ENCODE assay signal across 13 cellular contexts in genomic region chr11:126231725-126232459, GRCh38. TPM values are rescaled to one million over a fixed set of nuclear protein-coding genes. Genes with fewer than 3 reads are reported as not detected.
DNase-seq lines count a peak whose midpoint lies in the region; ATAC-seq and TF ChIP-seq lines count a peak whose summit lies in the region.
"Had no signal": no experiment of that assay in that cellular context is flagged by ENCODE, and none has a peak within 500 bp of the region (broad histone marks: within the 10 kb centered on the region; RNA-seq: fewer than 3 reads in every experiment).

No MANE protein-coding gene starts in this region.

- H3K27me3 Mint-ChIP-seq in WTC11 (ENCODE audit: low read depth) = no peaks in the 10 kb centered on the region

- H3K4me3 Mint-ChIP-seq in WTC11 = no peak overlapping the region

- no peak overlapping the region for H3K4me3 ChIP-seq in left ventricle myocardium inferior

- DNase-seq in left ventricle myocardium inferior (no peak), cardiac septum (ENCODE audit: low spot score) (no peak), astrocyte of the hippocampus (ENCODE audit: low read depth, low spot score) (peak; percentile 68), left kidney (ENCODE audit: low read depth, low spot score) (peak; percentile 11), WTC11 (ENCODE audit: low spot score) (no peak), hepatic stellate cell (ENCODE audit: low spot score) (no peak)
- DNase-seq: dorsolateral prefrontal cortex; mesendoderm; NCI-H1417; stimulated activated CD4-positive, alpha-beta T cell treated with anti-CD3 and anti-CD28 coated beads, Interleukin-1b, Interleukin-23, amount 100 ng/mL, for 48 hours had no signal

- peaks cover 30% of the 10 kb centered on the region for H3K4me1 ChIP-seq in left ventricle myocardium inferior

- no peaks in the 10 kb centered on the region for H3K9me3 Mint-ChIP-seq in WTC11

- intact Hi-C loops in left ventricle myocardium inferior (cut with micrococcal nuclease) (no loop called here), cardiac septum (cut with DNase I) (no loop called here)

- H3K4me1 Mint-ChIP-seq in WTC11 = no peaks in the 10 kb centered on the region

- TF ChIP-seq CTCF in left ventricle myocardium inferior (IDR thresholded peaks at IDR 0.05; ENCODE audit: borderline replicate concordance) = no peak
- no peak for TF ChIP-seq CTCF in WTC11 (IDR thresholded peaks at IDR 0.05)

- no peak overlapping the region for H3K27ac Mint-ChIP-seq in WTC11

- H3K27ac ChIP-seq in left ventricle myocardium inferior (replicated peaks) = peak overlapping the region; percentile 15

- H3K36me3 ChIP-seq in left ventricle myocardium inferior = peaks cover 17% of the 10 kb centered on the region

- no peaks in the 10 kb centered on the region for H3K27me3 ChIP-seq in left ventricle myocardium inferior (ENCODE audit: low read depth)
- H3K27me3 ChIP-seq: dorsolateral prefrontal cortex had no signal

- POLR2A ChIA-PET in WTC11 (lab: Charles Lee) = no interaction called here

- peaks cover 22% of the 10 kb centered on the region for H3K36me3 Mint-ChIP-seq in WTC11

- H3K9me3 ChIP-seq in left ventricle myocardium inferior (replicated peaks) = no peaks in the 10 kb centered on the region

- no peak for ATAC-seq in GM21528 (IDR thresholded peaks at IDR 0.05; ENCODE audit: low FRiP score, unreplicated experiment)
- no peak for ATAC-seq in WTC11
- no peak for ATAC-seq in HG03139 (IDR thresholded peaks at IDR 0.05; ENCODE audit: unreplicated experiment)
- ATAC-seq: HCT116 had no signal

- CTCF ChIA-PET in WTC11 (lab: Charles Lee) = no interaction called here

TF ChIP-seq in WTC11, 78 proteins besides CTCF, POLR2A, EP300 and RAD21 (continues in another document):
- TF ChIP-seq HMGA2 (CRISPR knock-in tag; IDR thresholded peaks at IDR 0.05) (no peak), E2F5 (CRISPR knock-in tag; IDR thresholded peaks at IDR 0.05) (no peak), SMAD4 (CRISPR knock-in tag; IDR thresholded peaks at IDR 0.05) (no peak), ZNF396 (CRISPR knock-in tag; IDR thresholded peaks at IDR 0.05; ENCODE audit: borderline replicate concordance) (no peak), AR (CRISPR knock-in tag; IDR thresholded peaks at IDR 0.05) (no peak)
- TF ChIP-seq, protein P1, sequence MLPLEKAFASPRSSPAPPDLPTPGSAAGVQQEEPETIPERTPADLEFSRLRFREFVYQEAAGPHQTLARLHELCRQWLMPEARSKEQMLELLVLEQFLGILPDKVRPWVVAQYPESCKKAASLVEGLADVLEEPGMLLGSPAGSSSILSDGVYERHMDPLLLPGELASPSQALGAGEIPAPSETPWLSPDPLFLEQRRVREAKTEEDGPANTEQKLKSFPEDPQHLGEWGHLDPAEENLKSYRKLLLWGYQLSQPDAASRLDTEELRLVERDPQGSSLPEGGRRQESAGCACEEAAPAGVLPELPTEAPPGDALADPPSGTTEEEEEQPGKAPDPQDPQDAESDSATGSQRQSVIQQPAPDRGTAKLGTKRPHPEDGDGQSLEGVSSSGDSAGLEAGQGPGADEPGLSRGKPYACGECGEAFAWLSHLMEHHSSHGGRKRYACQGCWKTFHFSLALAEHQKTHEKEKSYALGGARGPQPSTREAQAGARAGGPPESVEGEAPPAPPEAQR (CRISPR knock-in tag; IDR thresholded peaks at IDR 0.05) = no peak
- TF ChIP-seq, protein P2, sequence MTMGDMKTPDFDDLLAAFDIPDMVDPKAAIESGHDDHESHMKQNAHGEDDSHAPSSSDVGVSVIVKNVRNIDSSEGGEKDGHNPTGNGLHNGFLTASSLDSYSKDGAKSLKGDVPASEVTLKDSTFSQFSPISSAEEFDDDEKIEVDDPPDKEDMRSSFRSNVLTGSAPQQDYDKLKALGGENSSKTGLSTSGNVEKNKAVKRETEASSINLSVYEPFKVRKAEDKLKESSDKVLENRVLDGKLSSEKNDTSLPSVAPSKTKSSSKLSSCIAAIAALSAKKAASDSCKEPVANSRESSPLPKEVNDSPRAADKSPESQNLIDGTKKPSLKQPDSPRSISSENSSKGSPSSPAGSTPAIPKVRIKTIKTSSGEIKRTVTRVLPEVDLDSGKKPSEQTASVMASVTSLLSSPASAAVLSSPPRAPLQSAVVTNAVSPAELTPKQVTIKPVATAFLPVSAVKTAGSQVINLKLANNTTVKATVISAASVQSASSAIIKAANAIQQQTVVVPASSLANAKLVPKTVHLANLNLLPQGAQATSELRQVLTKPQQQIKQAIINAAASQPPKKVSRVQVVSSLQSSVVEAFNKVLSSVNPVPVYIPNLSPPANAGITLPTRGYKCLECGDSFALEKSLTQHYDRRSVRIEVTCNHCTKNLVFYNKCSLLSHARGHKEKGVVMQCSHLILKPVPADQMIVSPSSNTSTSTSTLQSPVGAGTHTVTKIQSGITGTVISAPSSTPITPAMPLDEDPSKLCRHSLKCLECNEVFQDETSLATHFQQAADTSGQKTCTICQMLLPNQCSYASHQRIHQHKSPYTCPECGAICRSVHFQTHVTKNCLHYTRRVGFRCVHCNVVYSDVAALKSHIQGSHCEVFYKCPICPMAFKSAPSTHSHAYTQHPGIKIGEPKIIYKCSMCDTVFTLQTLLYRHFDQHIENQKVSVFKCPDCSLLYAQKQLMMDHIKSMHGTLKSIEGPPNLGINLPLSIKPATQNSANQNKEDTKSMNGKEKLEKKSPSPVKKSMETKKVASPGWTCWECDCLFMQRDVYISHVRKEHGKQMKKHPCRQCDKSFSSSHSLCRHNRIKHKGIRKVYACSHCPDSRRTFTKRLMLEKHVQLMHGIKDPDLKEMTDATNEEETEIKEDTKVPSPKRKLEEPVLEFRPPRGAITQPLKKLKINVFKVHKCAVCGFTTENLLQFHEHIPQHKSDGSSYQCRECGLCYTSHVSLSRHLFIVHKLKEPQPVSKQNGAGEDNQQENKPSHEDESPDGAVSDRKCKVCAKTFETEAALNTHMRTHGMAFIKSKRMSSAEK (CRISPR knock-in tag; IDR thresholded peaks at IDR 0.05; ENCODE audit: borderline replicate concordance) = no peak
- TF ChIP-seq, protein P3, sequence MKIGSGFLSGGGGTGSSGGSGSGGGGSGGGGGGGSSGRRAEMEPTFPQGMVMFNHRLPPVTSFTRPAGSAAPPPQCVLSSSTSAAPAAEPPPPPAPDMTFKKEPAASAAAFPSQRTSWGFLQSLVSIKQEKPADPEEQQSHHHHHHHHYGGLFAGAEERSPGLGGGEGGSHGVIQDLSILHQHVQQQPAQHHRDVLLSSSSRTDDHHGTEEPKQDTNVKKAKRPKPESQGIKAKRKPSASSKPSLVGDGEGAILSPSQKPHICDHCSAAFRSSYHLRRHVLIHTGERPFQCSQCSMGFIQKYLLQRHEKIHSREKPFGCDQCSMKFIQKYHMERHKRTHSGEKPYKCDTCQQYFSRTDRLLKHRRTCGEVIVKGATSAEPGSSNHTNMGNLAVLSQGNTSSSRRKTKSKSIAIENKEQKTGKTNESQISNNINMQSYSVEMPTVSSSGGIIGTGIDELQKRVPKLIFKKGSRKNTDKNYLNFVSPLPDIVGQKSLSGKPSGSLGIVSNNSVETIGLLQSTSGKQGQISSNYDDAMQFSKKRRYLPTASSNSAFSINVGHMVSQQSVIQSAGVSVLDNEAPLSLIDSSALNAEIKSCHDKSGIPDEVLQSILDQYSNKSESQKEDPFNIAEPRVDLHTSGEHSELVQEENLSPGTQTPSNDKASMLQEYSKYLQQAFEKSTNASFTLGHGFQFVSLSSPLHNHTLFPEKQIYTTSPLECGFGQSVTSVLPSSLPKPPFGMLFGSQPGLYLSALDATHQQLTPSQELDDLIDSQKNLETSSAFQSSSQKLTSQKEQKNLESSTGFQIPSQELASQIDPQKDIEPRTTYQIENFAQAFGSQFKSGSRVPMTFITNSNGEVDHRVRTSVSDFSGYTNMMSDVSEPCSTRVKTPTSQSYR (CRISPR knock-in tag; IDR thresholded peaks at IDR 0.05) = no peak

RNA-seq across cellular contexts. Expression of gene FAM118B, which starts 20.3 kb away (rescaled TPM):
- total RNA-seq in left ventricle myocardium inferior = 26.7 TPM
- 22.3 TPM for total RNA-seq in cardiac septum
- 33.1 to 35.3 TPM (median 33.2 TPM) in 3 replicates for total RNA-seq in WTC11 (2021)

RNA-seq across cellular contexts. Expression of gene RPUSD4, which starts 20.4 kb away (rescaled TPM):
- 37.6 TPM for total RNA-seq in left ventricle myocardium inferior
- total RNA-seq in cardiac septum = 32.2 TPM
- total RNA-seq in WTC11 (2021) = 43.8 to 46.6 TPM (median 45.0 TPM) in 3 replicates

RNA-seq across cellular contexts. Expression of gene SRPRA, which starts 36.8 kb away (rescaled TPM):
- total RNA-seq in left ventricle myocardium inferior = 64.2 TPM
- total RNA-seq in cardiac septum = 77.4 TPM
- total RNA-seq in WTC11 (2021) = 59.7 to 64.7 TPM (median 62.2 TPM) in 3 replicates

RNA-seq across cellular contexts. Expression of gene FOXRED1, which starts 37.1 kb away (rescaled TPM):
- total RNA-seq in left ventricle myocardium inferior = 27.7 TPM
- 23.0 TPM for total RNA-seq in cardiac septum
- total RNA-seq in WTC11 (2021) = 59.4 to 64.4 TPM (median 61.9 TPM) in 3 replicates

RNA-seq across cellular contexts. Expression of gene TIRAP, which starts 51.0 kb away (rescaled TPM):
- total RNA-seq in left ventricle myocardium inferior = 6.0 TPM
- total RNA-seq in cardiac septum = 8.4 TPM
- 5.4 to 5.9 TPM (median 5.6 TPM) in 3 replicates for total RNA-seq in WTC11 (2021)

Comparison
In these comparisons a context has a peak if more than half of its experiments do, and no peak if none do; other contexts are left out.
1. DNase-seq: peak in astrocyte of the hippocampus (single experiment) and left kidney (single experiment); none in left ventricle myocardium inferior (single experiment), cardiac septum (single experiment), WTC11 (single experiment) and hepatic stellate cell (single experiment).